Comparison of ENCODE assay signal across 10 cellular contexts in the genomic region with DNA sequence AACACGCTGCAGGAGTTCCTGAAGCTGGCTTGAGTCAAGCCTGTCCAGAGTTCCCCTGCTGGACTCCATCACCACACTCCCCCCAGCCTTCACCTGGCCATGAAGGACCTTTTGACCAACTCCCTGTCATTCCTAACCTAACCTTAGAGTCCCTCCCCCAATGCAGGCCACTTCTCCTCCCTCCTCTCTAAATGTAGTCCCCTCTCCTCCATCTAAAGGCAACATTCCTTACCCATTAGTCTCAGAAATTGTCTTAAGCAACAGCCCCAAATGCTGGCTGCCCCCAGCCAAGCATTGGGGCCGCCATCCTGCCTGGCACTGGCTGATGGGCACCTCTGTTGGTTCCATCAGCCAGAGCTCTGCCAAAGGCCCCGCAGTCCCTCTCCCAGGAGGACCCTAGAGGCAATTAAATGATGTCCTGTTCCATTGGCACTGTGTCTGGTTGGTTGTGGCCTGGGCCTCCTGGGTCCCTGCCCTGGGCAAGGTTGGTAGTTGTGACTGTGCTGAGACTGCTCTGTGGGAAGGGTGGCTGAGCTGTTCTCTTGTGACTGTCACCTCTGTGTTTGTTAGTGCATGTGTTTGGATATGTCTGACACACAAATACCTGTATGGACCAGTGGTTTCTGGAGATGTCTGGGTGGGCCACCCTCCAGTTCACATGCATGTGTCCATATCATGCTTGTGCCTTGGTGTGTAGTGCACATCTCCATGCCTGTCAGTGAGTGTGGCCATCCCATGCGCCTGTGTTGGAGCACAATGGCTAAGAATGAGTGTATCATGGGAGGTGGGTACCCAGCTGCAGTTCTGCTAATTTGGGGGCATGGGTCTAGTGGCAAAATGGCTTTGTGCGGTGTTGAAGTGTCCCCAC. TPM values are rescaled to one million over a fixed set of nuclear protein-coding genes. Genes with fewer than 3 reads are reported as not detected.
DNase-seq lines count a peak whose midpoint lies in the region; ATAC-seq and TF ChIP-seq lines count a peak whose summit lies in the region.
"Had no signal": no experiment of that assay in that cellular context is flagged by ENCODE, and none has a peak within 500 bp of the region (broad histone marks: within the 10 kb centered on the region; RNA-seq: fewer than 3 reads in every experiment).

No MANE protein-coding gene starts in this region.

- TF ChIP-seq CTCF in left lung (IDR thresholded peaks at IDR 0.05) = no peak
- no peak for TF ChIP-seq CTCF in vagina (IDR thresholded peaks at IDR 0.05)

- H3K9me3 ChIP-seq in adipocyte (ENCODE audit: control insufficient read depth, low read length) = no peaks in the 10 kb centered on the region
- H3K9me3 ChIP-seq in left lung = no peaks in the 10 kb centered on the region
- no peaks in the 10 kb centered on the region for H3K9me3 ChIP-seq in vagina

- no peak for TF ChIP-seq POLR2A in vagina (IDR thresholded peaks at IDR 0.05)
- no peak for TF ChIP-seq POLR2A in GM18505 (IDR thresholded peaks at IDR 0.05; ENCODE audit: borderline replicate concordance, extremely low read depth, insufficient read depth, insufficient read length)

- peak; percentile 22 for DNase-seq in stimulated activated CD4-positive, alpha-beta T cell treated with anti-CD3 and anti-CD28 coated beads, Interleukin-15, amount 100 ng/mL, for 24 hours
- DNase-seq in stimulated activated CD4-positive, alpha-beta T cell treated with anti-CD3 and anti-CD28 coated beads, Interleukin-4, amount 100 ng/mL, for 24 hours = no peak
- peak; percentile 52 for DNase-seq in adipocyte (ENCODE audit: low read depth)
- no peak for DNase-seq in left lung
- no peak for DNase-seq in vagina (ENCODE audit: extremely low spot score in 2 of 2)
- no peak for DNase-seq in NCI-H446 treated with DMSO at 0.1 percent for 48 hours (lab: John Stamatoyannopoulos, UW)
- DNase-seq: stimulated activated CD4-positive, alpha-beta T cell treated with anti-CD3 and anti-CD28 coated beads, Interleukin-4, amount 100 ng/mL, for 1 hour had no signal

- peaks cover 84% of the 10 kb centered on the region for H3K4me1 ChIP-seq in adipocyte (ENCODE audit: control insufficient read depth, insufficient read depth, low read length)
- peaks cover 46 to 91% of the 10 kb centered on the region in 2 donors for H3K4me1 ChIP-seq in left lung
- H3K4me1 ChIP-seq in vagina = peaks cover 91% of the 10 kb centered on the region

- H3K27ac ChIP-seq in left lung (peak overlapping the region; percentile 94 to 98), vagina (peak overlapping the region; percentile 95)
- H3K27ac ChIP-seq: KMS-11 had no signal

- no peak for ATAC-seq in left lung
- no peak for ATAC-seq in GM18505 (IDR thresholded peaks at IDR 0.05; ENCODE audit: unreplicated experiment)
- no peak for ATAC-seq in HG03439 (IDR thresholded peaks at IDR 0.05; ENCODE audit: unreplicated experiment)

- intact Hi-C loops in left lung (cut with DNase I) (loop anchor here in 1 of 2 donors (5.0 kb wide), 1 partner anchor 41 kb away; no protein-coding TSS in a partner anchor), vagina (cut with DNase I) (no loop called here)

- H3K9ac ChIP-seq in adipocyte (ENCODE audit: low read length) = peak overlapping the region; percentile 93

- peak overlapping the region; percentile 85 for H3K4me3 ChIP-seq in adipocyte (ENCODE audit: low read length)
- peak overlapping the region in 1 of 2 donors; percentile 98 for H3K4me3 ChIP-seq in left lung
- H3K4me3 ChIP-seq in vagina = peak overlapping the region; percentile 80 to 90

- H3K36me3 ChIP-seq in adipocyte (ENCODE audit: control insufficient read depth, insufficient read depth, low read length, severe bottlenecking) = peaks cover 4% of the 10 kb centered on the region
- H3K36me3 ChIP-seq in left lung = peaks cover 0 to 36% of the 10 kb centered on the region in 2 donors
- peaks cover 0 to 8% of the 10 kb centered on the region in 2 donors for H3K36me3 ChIP-seq in vagina

- H3K27me3 ChIP-seq in adipocyte (replicated peaks; ENCODE audit: control insufficient read depth, insufficient read depth, low read length) (no peaks in the 10 kb centered on the region), left lung (no peaks in the 10 kb centered on the region), vagina (no peaks in the 10 kb centered on the region)

RNA-seq across cellular contexts. Expression of a gene that starts 1.4 kb away (rescaled TPM):
- total RNA-seq in left lung (100 to 1,000 TPM; 210 to 347 TPM), vagina (115 TPM)

RNA-seq across cellular contexts. Expression of a gene that starts 25.1 kb away (rescaled TPM):
- 10 to 100 TPM; 24.0 to 43.1 TPM for total RNA-seq in left lung
- 7.1 TPM for total RNA-seq in vagina

RNA-seq across cellular contexts. Expression of a gene that starts 36.4 kb away (rescaled TPM):
- 100 to 1,000 TPM in 1 of 2 donors, 10 to 100 TPM in 1; 96.7 to 170 TPM for total RNA-seq in left lung
- total RNA-seq in vagina = 8.1 TPM

RNA-seq across cellular contexts. Expression of a gene that starts 47.3 kb away (rescaled TPM):
- 10 to 100 TPM; 12.1 to 13.6 TPM for total RNA-seq in left lung
- total RNA-seq in vagina = 9.1 TPM

Comparison
In these comparisons a context has a peak if more than half of its experiments do, and no peak if none do; other contexts are left out.
1. DNase-seq: peak in stimulated activated CD4-positive, alpha-beta T cell treated with anti-CD3 and anti-CD28 coated beads, Interleukin-15, amount 100 ng/mL, for 24 hours (single experiment) and adipocyte (single experiment); none in stimulated activated CD4-positive, alpha-beta T cell treated with anti-CD3 and anti-CD28 coated beads, Interleukin-4, amount 100 ng/mL, for 24 hours (single experiment), left lung (0 of 2), vagina (0 of 2) and NCI-H446 treated with DMSO at 0.1 percent for 48 hours (single experiment).
2. RNA of a gene that starts 36.4 kb away (total RNA-seq): 96.7 to 170 TPM in left lung; 8.1 TPM in vagina (single experiment); every median in the first group is over 10 times any median in the second.